8 cellular contexts compared by ENCODE assay signal in the genomic region with DNA sequence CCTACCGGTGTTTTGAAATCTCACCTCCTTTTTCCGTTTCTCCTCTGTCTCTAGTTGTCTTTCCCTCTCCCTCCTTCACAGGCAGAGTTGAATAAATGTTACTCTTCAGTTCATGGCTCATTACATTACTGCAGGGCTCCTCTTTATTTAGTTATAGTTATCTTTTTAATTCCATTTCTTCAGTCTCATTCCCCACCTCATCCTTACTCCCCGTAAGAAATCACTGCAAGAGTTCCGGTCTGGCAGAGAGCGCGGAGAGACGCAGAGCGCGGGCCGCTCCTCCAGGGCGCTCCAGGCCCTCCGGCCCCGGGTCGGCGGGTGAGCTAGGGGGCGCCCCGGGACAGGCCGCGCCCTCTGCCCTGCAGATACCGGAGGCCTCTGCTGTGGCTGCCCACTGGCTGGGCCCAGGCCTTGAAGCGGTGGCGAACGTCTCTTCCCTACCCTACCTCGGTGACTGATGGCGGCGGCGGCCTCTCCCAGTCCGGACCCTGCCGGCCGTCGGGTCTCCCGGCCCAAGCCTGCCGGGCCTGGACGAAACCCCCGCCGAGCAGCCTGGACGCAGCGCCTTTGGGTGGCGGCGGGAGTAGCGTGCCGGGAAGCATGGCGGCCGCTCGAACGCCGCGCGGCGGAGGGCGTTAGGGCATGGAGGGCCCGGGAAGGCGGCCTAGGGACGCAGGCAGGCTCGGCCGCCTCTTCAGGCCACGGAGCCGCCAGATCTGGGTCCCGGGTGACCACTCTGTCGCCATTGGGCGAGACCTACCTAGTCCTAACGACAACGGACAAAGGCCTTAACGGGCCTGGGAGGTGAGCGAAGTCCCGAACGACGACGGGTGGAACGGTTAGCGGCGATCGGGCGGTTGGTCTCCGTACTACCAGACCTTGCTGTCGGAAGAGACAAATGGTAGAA. TPM values are rescaled to one million over a fixed set of nuclear protein-coding genes. Genes with fewer than 3 reads are reported as not detected.
DNase-seq lines count a peak whose midpoint lies in the region; ATAC-seq and TF ChIP-seq lines count a peak whose summit lies in the region.

No MANE protein-coding gene starts in this region.

- H3K4me3 Mint-ChIP-seq in progenitor cell of endocrine pancreas (ENCODE audit: low read depth): peak overlapping the region; percentile 72

- ATAC-seq in left cardiac atrium: peak; percentile 92 to 95

- H3K9me3 Mint-ChIP-seq in progenitor cell of endocrine pancreas (ENCODE audit: low read depth): no peaks in the 10 kb centered on the region

- TF ChIP-seq CTCF in GM20000 (IDR thresholded peaks at IDR 0.05; ENCODE audit: extremely low read depth, missing control alignments) (peak; percentile 60), progenitor cell of endocrine pancreas (IDR thresholded peaks at IDR 0.05; ENCODE audit: unreplicated experiment) (peak; percentile 48)

- peak overlapping the region; percentile 31 for H3K27ac ChIP-seq in adipose tissue (ENCODE audit: low read depth, low read length)

- H3K27me3 Mint-ChIP-seq in progenitor cell of endocrine pancreas: no peaks in the 10 kb centered on the region

- no peaks in the 10 kb centered on the region for H3K36me3 Mint-ChIP-seq in progenitor cell of endocrine pancreas (ENCODE audit: insufficient read depth)

- H3K27ac Mint-ChIP-seq in progenitor cell of endocrine pancreas: peak overlapping the region; percentile 99

- DNase-seq in COLO668 (lab: John Stamatoyannopoulos, UW; ENCODE audit: unreplicated experiment): peak; percentile 80
- DNase-seq in GM20000 (ENCODE audit: low spot score): peak; percentile 87
- peak; percentile 64 for DNase-seq in HT-29 (ENCODE audit: low spot score)
- peak; percentile 50 for DNase-seq in SKM-1 treated with dmso at 0.1 percent for 144 hours (lab: John Stamatoyannopoulos, UW; ENCODE audit: unreplicated experiment)
- DNase-seq in left cardiac atrium: peak; percentile 87
- peak; percentile 73 for DNase-seq in progenitor cell of endocrine pancreas (ENCODE audit: low spot score, unreplicated experiment)
- DNase-seq in ureter (ENCODE audit: low spot score): peak; percentile 77

- peaks cover 22% of the 10 kb centered on the region for H3K4me1 Mint-ChIP-seq in progenitor cell of endocrine pancreas (ENCODE audit: low read depth)

- intact Hi-C loops in left cardiac atrium (cut with DNase I): loop anchor here in 1 of 2 donors (2.0 kb wide), 1 partner anchor 31 kb away; no protein-coding TSS in a partner anchor

- WGBS in adipose tissue, 3 donors: 2 to 8% (median 6%) methylated on average over 71 to 76 of the region's 76 CpGs

RNA-seq across cellular contexts. Expression of gene HMGN4, which starts 16.4 kb away (rescaled TPM):
- 23.6 and 26.3 TPM in 2 replicates for total RNA-seq in HT-29 (2014; rRNA removed; shearing (Covaris generic))
- 10 to 100 TPM; 21.4 to 49.5 (median 38.5) TPM for polyA plus RNA-seq in adipose tissue
- total RNA-seq in left cardiac atrium (10 to 100 TPM; 29.4 to 38.6 TPM), progenitor cell of endocrine pancreas (39.7 and 42.5 TPM in 2 replicates), ureter (75.3 TPM)

RNA-seq across cellular contexts. Expression of gene BTN1A1, which starts 21.6 kb away (rescaled TPM):
- total RNA-seq in HT-29 (2014; rRNA removed; shearing (Covaris generic)): not detected in 2 replicates
- polyA plus RNA-seq in adipose tissue: not detected
- total RNA-seq in left cardiac atrium (not detected), progenitor cell of endocrine pancreas (1.5 and 1.6 TPM in 2 replicates), ureter (not detected)

Comparison
In these comparisons a context has a peak if more than half of its experiments do, and no peak if none do; other contexts are left out.
1. Peak in every context shown above with its lines: DNase-seq, ATAC-seq and H3K27ac ChIP-seq.